ENCODE assay signal across 3 cellular contexts in genomic region chr3:133249490-133249889, GRCh38.
TF ChIP-seq lines count a peak whose summit lies in the region.

No MANE protein-coding gene starts in this region.

TF ChIP-seq in SK-N-SH treated with all-trans-retinoic acid at 6 μM for 48 hours, 23 proteins besides CTCF, POLR2A, EP300 and RAD21 (continued from another document):
- TF ChIP-seq CSDC2 (CRISPR knock-in tag; IDR thresholded peaks at IDR 0.05) (no peak), ZNF8 (CRISPR knock-in tag; IDR thresholded peaks at IDR 0.05) (peak; percentile 52)

TF ChIP-seq in SK-N-SH, 30 proteins besides CTCF, POLR2A, EP300 and RAD21 (continued from another document):
- no peak for TF ChIP-seq NFIC (IDR thresholded peaks at IDR 0.05; ENCODE audit: borderline replicate concordance)

TF ChIP-seq in K562, 482 proteins besides CTCF, POLR2A, EP300 and RAD21 (continued from another document):
- TF ChIP-seq CUX1 (CRISPR knock-in tag; IDR thresholded peaks at IDR 0.05): no peak
- no peak for TF ChIP-seq SP1 (CRISPR knock-in tag; IDR thresholded peaks at IDR 0.05)
- TF ChIP-seq SRSF7 (optimal IDR thresholded peaks at IDR 0.05; ENCODE audit: low read depth, low read length): no peak
